Comparison of ENCODE assay signal across 16 cellular contexts in genomic region chr2:241857572-241858121, GRCh38. TPM values are rescaled to one million over a fixed set of nuclear protein-coding genes. Genes with fewer than 3 reads are reported as not detected.
A peak's percentile ranks its signal among the peaks of the same experiment; 100 is the strongest.
DNase-seq lines count a peak whose midpoint lies in the region; ATAC-seq and TF ChIP-seq lines count a peak whose summit lies in the region.
"Had no signal": no experiment of that assay in that cellular context is flagged by ENCODE, and none has a peak within 500 bp of the region (broad histone marks: within the 10 kb centered on the region; RNA-seq: fewer than 3 reads in every experiment).

No MANE protein-coding gene starts in this region.

- no peak overlapping the region for H3K27ac Mint-ChIP-seq in activated CD8-positive, alpha-beta memory T cell treated with anti-CD3 and anti-CD28 coated beads, Interleukin-2, amount 10 ng/mL, durations not matched to agents 7 days and 5 days
- H3K27ac Mint-ChIP-seq in MCF 10A (ENCODE audit: low read depth, unreplicated experiment): no peak overlapping the region
- H3K27ac Mint-ChIP-seq in type B pancreatic cell: no peak overlapping the region

- H3K27me3 ChIP-seq in H7 (ENCODE audit: control insufficient read depth, insufficient read depth, low read length) (no peaks in the 10 kb centered on the region), spleen (replicated peaks in 1 of 7) (peaks cover 0 to 62% (median 6%) of the 10 kb centered on the region in 7 donors)
- H3K27me3 ChIP-seq in effector memory CD4-positive, alpha-beta T cell (replicated peaks; ENCODE audit: control insufficient read depth, insufficient read depth, low read length, poor library complexity, severe bottlenecking): no peaks in the 10 kb centered on the region
- H3K27me3 ChIP-seq: hepatocyte had no signal

- no peak for TF ChIP-seq POLR2A in spleen (IDR thresholded peaks at IDR 0.05)

- H3K36me3 Mint-ChIP-seq in activated CD8-positive, alpha-beta memory T cell treated with anti-CD3 and anti-CD28 coated beads, Interleukin-2, amount 10 ng/mL, durations not matched to agents 7 days and 5 days: peaks cover 1% of the 10 kb centered on the region
- H3K36me3 Mint-ChIP-seq in MCF 10A (ENCODE audit: insufficient read depth, unreplicated experiment): no peaks in the 10 kb centered on the region
- H3K36me3 Mint-ChIP-seq in type B pancreatic cell: no peaks in the 10 kb centered on the region

- no TSS peak for BruUV-seq in MCF 10A (replicated peaks; lab: Mats Ljungman, UMichigan)

- H3K9me3 ChIP-seq in effector memory CD4-positive, alpha-beta T cell (ENCODE audit: control insufficient read depth, low read length): no peaks in the 10 kb centered on the region
- H3K9me3 ChIP-seq in spleen: no peaks in the 10 kb centered on the region

- CTCF ChIA-PET in activated CD8-positive, alpha-beta memory T cell treated with anti-CD3 and anti-CD28 coated beads, Interleukin-2, amount 10 ng/mL, durations not matched to agents 7 days and 5 days (lab: Charles Lee): no interaction called here
- CTCF ChIA-PET in MCF 10A (lab: Yijun Ruan, JAX): interaction anchor here (0.7 kb wide), 1 partner anchor 33 kb away, joined by 3 read pairs; no protein-coding TSS in a partner anchor

- peak overlapping the region; percentile 44 for H3K4me3 Mint-ChIP-seq in activated CD8-positive, alpha-beta memory T cell treated with anti-CD3 and anti-CD28 coated beads, Interleukin-2, amount 10 ng/mL, durations not matched to agents 7 days and 5 days
- H3K4me3 Mint-ChIP-seq in MCF 10A (ENCODE audit: unreplicated experiment) (no peak overlapping the region), type B pancreatic cell (no peak overlapping the region)

- intact Hi-C loops in spleen (cut with DNase I; ENCODE audit: low total_unique reads): no loop called here
- intact Hi-C loops in MCF 10A (cut with micrococcal nuclease): no loop called here

- peaks cover 20% of the 10 kb centered on the region for H3K4me1 Mint-ChIP-seq in activated CD8-positive, alpha-beta memory T cell treated with anti-CD3 and anti-CD28 coated beads, Interleukin-2, amount 10 ng/mL, durations not matched to agents 7 days and 5 days
- H3K4me1 Mint-ChIP-seq in MCF 10A (ENCODE audit: insufficient read depth, unreplicated experiment) (no peaks in the 10 kb centered on the region), type B pancreatic cell (ENCODE audit: unreplicated experiment) (peaks cover 3% of the 10 kb centered on the region)

- no peak for DNase-seq in activated CD8-positive, alpha-beta memory T cell treated with anti-CD3 and anti-CD28 coated beads, Interleukin-2, amount 10 ng/mL, durations not matched to agents 7 days and 5 days
- no peak for DNase-seq in activated CD8-positive, alpha-beta memory T cell treated with anti-CD3 and anti-CD28 coated beads, Interleukin-2, amount 50 U/mL, for 48 hours
- DNase-seq in H7 (peak; percentile 61), spleen (peak; percentile 74), MCF 10A (ENCODE audit: unreplicated experiment) (no peak), NCI-H2196 treated with DMSO at 0.1 percent for 48 hours (lab: John Stamatoyannopoulos, UW; ENCODE audit: unreplicated experiment) (no peak), type B pancreatic cell (ENCODE audit: extremely low spot score, unreplicated experiment) (no peak)
- no peak for DNase-seq in effector memory CD4-positive, alpha-beta T cell
- DNase-seq: ACHN; NCI-H1694; NCI-H526 treated with DMSO at 0.1 percent for 48 hours; SHP77 treated with DMSO at 0.1 percent for 48 hours; stimulated activated CD4-positive, alpha-beta T cell treated with anti-CD3 and anti-CD28 coated beads, Interleukin-12 subunit alpha, Interleukin-12 subunit beta, amount 100 ng/mL, for 4 hours had no signal

- H3K36me3 ChIP-seq in H7 (replicated peaks; ENCODE audit: control insufficient read depth, insufficient read depth, low read length) (no peaks in the 10 kb centered on the region), spleen (peaks cover 0 to 2% (median 0%) of the 10 kb centered on the region in 6 donors)
- H3K36me3 ChIP-seq in effector memory CD4-positive, alpha-beta T cell (ENCODE audit: control insufficient read depth, insufficient read depth, low read length): no peaks in the 10 kb centered on the region

- peak overlapping the region; percentile 59 for H3K27ac ChIP-seq in effector memory CD4-positive, alpha-beta T cell (ENCODE audit: insufficient read depth, low read length, poor library complexity, severe bottlenecking)
- peak overlapping the region in 4 of 8 donors; percentile 74 to 87 (median 82) for H3K27ac ChIP-seq in spleen
- H3K27ac ChIP-seq: epithelial cell of prostate, hepatocyte had no signal

- TF ChIP-seq CTCF in spleen (IDR thresholded peaks at IDR 0.05 in 8 of 11, conservative IDR thresholded peaks at IDR 0.05 in 3 of 11): no peak
- no peak for TF ChIP-seq CTCF in MCF 10A (IDR thresholded peaks at IDR 0.05; ENCODE audit: unreplicated experiment)
- TF ChIP-seq CTCF in type B pancreatic cell (conservative IDR thresholded peaks at IDR 0.05): no peak

- H3K4me1 ChIP-seq in effector memory CD4-positive, alpha-beta T cell (ENCODE audit: control insufficient read depth, insufficient read depth, low read length, poor library complexity, severe bottlenecking): peaks cover 33% of the 10 kb centered on the region
- H3K4me1 ChIP-seq in spleen: peaks cover 7 to 44% (median 21%) of the 10 kb centered on the region in 6 donors

- POLR2A ChIA-PET in MCF 10A (lab: Yijun Ruan, JAX): no interaction called here

- 74 to 78% (median 76%) methylated on average over 5 to 18 of the region's 18 CpGs for WGBS in spleen, 5 donors

- no peak overlapping the region for H3K4me3 ChIP-seq in H7 (ENCODE audit: insufficient read depth, low read depth, low read length)
- H3K4me3 ChIP-seq in effector memory CD4-positive, alpha-beta T cell (ENCODE audit: insufficient read depth, low read depth, low read length, poor library complexity, severe bottlenecking): peak overlapping the region; percentile 63
- H3K4me3 ChIP-seq in spleen: peak overlapping the region in 6 of 8 donors; percentile 23 to 65 (median 32)
- H3K4me3 ChIP-seq: hepatocyte had no signal

- no peak for ATAC-seq in activated CD8-positive, alpha-beta memory T cell treated with anti-CD3 and anti-CD28 coated beads, Interleukin-2, amount 10 ng/mL, durations not matched to agents 7 days and 5 days

- no peaks in the 10 kb centered on the region for H3K9me3 Mint-ChIP-seq in activated CD8-positive, alpha-beta memory T cell treated with anti-CD3 and anti-CD28 coated beads, Interleukin-2, amount 10 ng/mL, durations not matched to agents 7 days and 5 days (ENCODE audit: low read depth)
- no peaks in the 10 kb centered on the region for H3K9me3 Mint-ChIP-seq in MCF 10A (ENCODE audit: unreplicated experiment)
- H3K9me3 Mint-ChIP-seq in type B pancreatic cell: no peaks in the 10 kb centered on the region

- no peaks in the 10 kb centered on the region for H3K27me3 Mint-ChIP-seq in activated CD8-positive, alpha-beta memory T cell treated with anti-CD3 and anti-CD28 coated beads, Interleukin-2, amount 10 ng/mL, durations not matched to agents 7 days and 5 days
- peaks cover 18% of the 10 kb centered on the region for H3K27me3 Mint-ChIP-seq in MCF 10A (ENCODE audit: insufficient read depth, unreplicated experiment)
- no peaks in the 10 kb centered on the region for H3K27me3 Mint-ChIP-seq in type B pancreatic cell

RNA-seq across cellular contexts. Expression of gene PDCD1, which starts 1.0 kb away (rescaled TPM):
- 1 to 10 TPM; 2.2 to 4.1 TPM for total RNA-seq in activated CD8-positive, alpha-beta memory T cell treated with anti-CD3 and anti-CD28 coated beads, Interleukin-2, amount 10 ng/mL, durations not matched to agents 7 days and 5 days
- 1.0 and 2.8 TPM in 2 replicates for total RNA-seq in H7 (2014; rRNA removed; shearing (Covaris generic))
- total RNA-seq in spleen (1 to 10 TPM; 3.1 to 7.9 (median 5.4) TPM), MCF 10A (2022) (not detected in 2 replicates), type B pancreatic cell (ENCODE audit: low replicate concordance) (not detected in 2 replicates)
- 1 to 10 TPM; 2.7 to 7.3 (median 5.2) TPM for polyA plus RNA-seq in spleen
- total RNA-seq: hepatocyte, urinary bladder had no signal

RNA-seq across cellular contexts. Expression of gene RTP5, which starts 11.9 kb away (rescaled TPM):
- not detected for total RNA-seq in activated CD8-positive, alpha-beta memory T cell treated with anti-CD3 and anti-CD28 coated beads, Interleukin-2, amount 10 ng/mL, durations not matched to agents 7 days and 5 days
- total RNA-seq in H7 (2014; rRNA removed; shearing (Covaris generic)): not detected in 2 replicates
- 1 to 10 TPM in 4 of 7 donors, under 1 TPM in 3; 0.34 to 2.2 (median 1.0) TPM for total RNA-seq in spleen
- polyA plus RNA-seq in spleen: under 1 TPM; 0.39 to 0.93 (median 0.49) TPM
- total RNA-seq in MCF 10A (2022): not detected in 2 replicates
- total RNA-seq in type B pancreatic cell (ENCODE audit: low replicate concordance): not detected in 2 replicates
- total RNA-seq: hepatocyte, urinary bladder had no signal
- polyA plus RNA-seq: hepatocyte had no signal

RNA-seq across cellular contexts. Expression of gene NEU4, which starts 48.7 kb away (rescaled TPM):
- under 1 TPM in 1 of 2 experiments, not detected in 1; 0.12 TPM for total RNA-seq in activated CD8-positive, alpha-beta memory T cell treated with anti-CD3 and anti-CD28 coated beads, Interleukin-2, amount 10 ng/mL, durations not matched to agents 7 days and 5 days
- 0.41 TPM in 1 of 2 replicates, not detected in the other for total RNA-seq in H7 (2014; rRNA removed; shearing (Covaris generic))
- total RNA-seq in spleen (1 to 10 TPM in 2 of 7 donors, under 1 TPM in 2, not detected in 3; 0.32 to 1.9 (median 0.85) TPM), MCF 10A (2022) (not detected in 2 replicates), type B pancreatic cell (ENCODE audit: low replicate concordance) (0.19 and 0.51 TPM in 2 replicates)
- polyA plus RNA-seq in spleen: under 1 TPM; 0.04 to 0.22 (median 0.08) TPM

Comparison
In these comparisons a context has a peak if more than half of its experiments do, and no peak if none do; other contexts are left out.
1. DNase-seq: peak in H7 (single experiment) and spleen (single experiment); none in activated CD8-positive, alpha-beta memory T cell treated with anti-CD3 and anti-CD28 coated beads, Interleukin-2, amount 10 ng/mL, durations not matched to agents 7 days and 5 days (single experiment), activated CD8-positive, alpha-beta memory T cell treated with anti-CD3 and anti-CD28 coated beads, Interleukin-2, amount 50 U/mL, for 48 hours (single experiment), effector memory CD4-positive, alpha-beta T cell (0 of 3), MCF 10A (single experiment), NCI-H2196 treated with DMSO at 0.1 percent for 48 hours (single experiment) and type B pancreatic cell (single experiment).